28 cellular contexts compared by ENCODE assay signal in the genomic region with DNA sequence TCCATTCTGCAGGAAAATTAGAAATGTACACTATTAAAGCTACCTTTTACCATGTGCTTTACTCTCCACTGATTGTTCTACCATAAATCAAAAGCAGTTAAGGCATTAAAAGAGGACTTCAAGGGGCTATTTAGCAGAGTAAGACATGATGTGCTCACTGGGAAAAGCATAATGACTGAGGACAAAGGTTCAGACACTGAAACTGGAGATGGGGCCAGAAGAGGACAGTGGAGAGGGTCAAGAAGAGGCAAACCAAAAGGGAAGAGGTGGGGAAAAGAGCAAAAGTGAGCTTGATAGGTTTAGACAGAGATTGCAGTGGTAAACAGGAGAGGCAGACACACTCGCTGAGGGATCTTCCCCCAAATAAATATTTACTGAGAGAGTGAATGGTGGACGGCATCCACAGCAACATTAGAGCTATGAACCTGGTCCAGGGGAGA. TPM values are rescaled to one million over a fixed set of nuclear protein-coding genes. Genes with fewer than 3 reads are reported as not detected.
A peak's percentile ranks its signal among the peaks of the same experiment; 100 is the strongest.
DNase-seq lines count a peak whose midpoint lies in the region; ATAC-seq, FAIRE-seq and TF ChIP-seq lines count a peak whose summit lies in the region.
"Had no signal": no experiment of that assay in that cellular context is flagged by ENCODE, and none has a peak within 500 bp of the region (broad histone marks: within the 10 kb centered on the region; RNA-seq: fewer than 3 reads in every experiment).

No MANE protein-coding gene starts in this region.

- no peak for FAIRE-seq in HepG2 (lab: Jason Lieb, UNC)
- FAIRE-seq: H54 had no signal

- H3K4me1 ChIP-seq in HepG2 (ENCODE audit: insufficient read depth, low read length): peaks cover 65% of the 10 kb centered on the region

- peaks cover 38% of the 10 kb centered on the region for H3K4me1 Mint-ChIP-seq in progenitor cell of endocrine pancreas (ENCODE audit: low read depth)
- H3K4me1 Mint-ChIP-seq: activated CD4-positive, alpha-beta T cell treated with anti-CD3 and anti-CD28 coated beads, Interleukin-2, amount 10 ng/mL, durations not matched to agents 24 days and 14 days; activated naive CD8-positive, alpha-beta T cell treated with anti-CD3 and anti-CD28 coated beads, Interleukin-2, amount 50 U/mL, for 24 hours; CD4-positive, CD25-positive, alpha-beta regulatory T cell had no signal

- H3K27ac Mint-ChIP-seq in progenitor cell of endocrine pancreas: peak overlapping the region; percentile 63
- H3K27ac Mint-ChIP-seq: activated CD4-positive, alpha-beta T cell treated with anti-CD3 and anti-CD28 coated beads, Interleukin-2, amount 10 ng/mL, durations not matched to agents 24 days and 14 days; activated naive CD8-positive, alpha-beta T cell treated with anti-CD3 and anti-CD28 coated beads, Interleukin-2, amount 50 U/mL, for 24 hours; CD4-positive, CD25-positive, alpha-beta regulatory T cell; dendritic cell treated with granulocyte-macrophage colony-stimulating factor and Interleukin-4, amounts not matched to agents 40 ng/mL and 50 ng/mL, for 4 days; endodermal cell had no signal

- CTCF ChIA-PET in HepG2 (lab: Yijun Ruan, JAX; ENCODE audit: low intra/inter-chr PET ratio, low total read pairs): no interaction called here

- no peaks in the 10 kb centered on the region for H4K20me1 ChIP-seq in HepG2 (ENCODE audit: insufficient read depth, low read length)

- POLR2A ChIA-PET in HepG2 (lab: Yijun Ruan, JAX): no interaction called here

- H3K4me3 Mint-ChIP-seq in progenitor cell of endocrine pancreas (ENCODE audit: low read depth): no peak overlapping the region
- H3K4me3 Mint-ChIP-seq: activated CD4-positive, alpha-beta T cell treated with anti-CD3 and anti-CD28 coated beads, Interleukin-2, amount 10 ng/mL, durations not matched to agents 24 days and 14 days; activated naive CD8-positive, alpha-beta T cell treated with anti-CD3 and anti-CD28 coated beads, Interleukin-2, amount 50 U/mL, for 24 hours; activated T-cell treated with anti-CD3 and anti-CD28 coated beads, Interleukin-2, amount 50 U/mL, for 4 hours; CD4-positive, CD25-positive, alpha-beta regulatory T cell; dendritic cell treated with granulocyte-macrophage colony-stimulating factor and Interleukin-4, amounts not matched to agents 40 ng/mL and 50 ng/mL, for 4 days; endodermal cell had no signal

- H3K9ac ChIP-seq in HepG2 (ENCODE audit: insufficient read depth, low read depth, low read length): no peak overlapping the region
- H3K9ac ChIP-seq: KMS-11 had no signal

- H3K9me3 ChIP-seq in HepG2 (ENCODE audit: low read length): no peaks in the 10 kb centered on the region
- H3K9me3 ChIP-seq: esophagus squamous epithelium, thoracic aorta had no signal

- peaks cover 10% of the 10 kb centered on the region for H3K36me3 Mint-ChIP-seq in progenitor cell of endocrine pancreas (ENCODE audit: insufficient read depth)
- H3K36me3 Mint-ChIP-seq: CD4-positive, CD25-positive, alpha-beta regulatory T cell had no signal

- no peaks in the 10 kb centered on the region for H3K27me3 ChIP-seq in HepG2 (ENCODE audit: control insufficient read depth in 1 of 2, insufficient read depth in 2 of 2, low read length in 2 of 2)
- H3K27me3 ChIP-seq: esophagus squamous epithelium, hepatocyte had no signal

- WGBS in HepG2 (ENCODE audit: low lambda C conversion rate): 12% methylated on average over 2 of the region's 2 CpGs

- H3K79me2 ChIP-seq in HepG2 (ENCODE audit: insufficient read depth, low read length): peaks cover 6% of the 10 kb centered on the region

- TF ChIP-seq EP300 in HepG2 (IDR thresholded peaks at IDR 0.05; ENCODE audit: low read depth in 2 of 2, low read length in 2 of 2): no peak
- TF ChIP-seq EP300 in HepG2 (CRISPR knock-in tag; IDR thresholded peaks at IDR 0.05; ENCODE audit: borderline replicate concordance): no peak

- H3K27ac ChIP-seq in HepG2 (ENCODE audit: extremely low read length, insufficient read depth, low read length): peak overlapping the region; percentile 29
- H3K27ac ChIP-seq: esophagus squamous epithelium, hepatocyte, KMS-11, RWPE1, thoracic aorta had no signal

- peak overlapping the region in 1 of 3 experiments; percentile 2; a peak in 1 of 6 replicates for H3K4me3 ChIP-seq in HepG2 (replicated peaks in 1 of 3; ENCODE audit: insufficient read depth in 1 of 3, low read depth in 2 of 3, low read length in 3 of 3)
- H3K4me3 ChIP-seq: esophagus squamous epithelium, hepatocyte, thoracic aorta had no signal

- intact Hi-C loops in HepG2 (cut with micrococcal nuclease; ENCODE audit: unreplicated experiment): no loop called here

- peak overlapping the region; percentile 34; the same call in 1 of the 2 replicates for H3K4me2 ChIP-seq in HepG2 (ENCODE audit: low read depth, low read length)
- H3K4me2 ChIP-seq: hepatocyte, KMS-11 had no signal

- TF ChIP-seq POLR2A in HepG2 (IDR thresholded peaks at IDR 0.05; ENCODE audit: insufficient read depth in 1 of 2, low read depth in 2 of 2, low read length in 2 of 2): no peak

- H3K36me3 ChIP-seq in HepG2 (replicated peaks in 1 of 2; ENCODE audit: control insufficient read depth in 1 of 2, insufficient read depth in 2 of 2, low read length in 2 of 2): no peaks in the 10 kb centered on the region
- H3K36me3 ChIP-seq: esophagus squamous epithelium, thoracic aorta had no signal

- no peaks in the 10 kb centered on the region for H3K9me3 Mint-ChIP-seq in progenitor cell of endocrine pancreas (ENCODE audit: low read depth)
- H3K9me3 Mint-ChIP-seq: activated CD4-positive, alpha-beta T cell treated with anti-CD3 and anti-CD28 coated beads, Interleukin-2, amount 10 ng/mL, durations not matched to agents 24 days and 14 days; activated naive CD8-positive, alpha-beta T cell treated with anti-CD3 and anti-CD28 coated beads, Interleukin-2, amount 50 U/mL, for 24 hours; activated T-cell treated with anti-CD3 and anti-CD28 coated beads, Interleukin-2, amount 50 U/mL, for 4 hours; dendritic cell treated with granulocyte-macrophage colony-stimulating factor and Interleukin-4, amounts not matched to agents 40 ng/mL and 50 ng/mL, for 4 days had no signal

- H2AFZ ChIP-seq in HepG2 (ENCODE audit: low read length): no peak overlapping the region
- H2AFZ ChIP-seq: hepatocyte had no signal

- DNase-seq in DMS53 (lab: John Stamatoyannopoulos, UW): peak; percentile 16
- DNase-seq in DMS53 treated with DMSO at 0.1 percent for 48 hours (lab: John Stamatoyannopoulos, UW; ENCODE audit: unreplicated experiment): no peak
- peak; percentile 5 for DNase-seq in NCI-H2227 treated with DMSO at 0.1 percent for 48 hours (lab: John Stamatoyannopoulos, UW)
- DNase-seq in HepG2 (ENCODE audit: low spot score): no peak
- no peak for DNase-seq in progenitor cell of endocrine pancreas (ENCODE audit: low spot score, unreplicated experiment)
- no peak for DNase-seq in HCEC 1CT
- DNase-seq: 8988T; activated CD4-positive, alpha-beta T cell treated with anti-CD3 and anti-CD28 coated beads, Interleukin-2, amount 10 ng/mL, durations not matched to agents 24 days and 14 days; activated gamma-delta T cell treated with Interleukin-2 at 50 U/mL for 16 hours; activated naive CD8-positive, alpha-beta T cell treated with anti-CD3 and anti-CD28 coated beads, Interleukin-2, amount 50 U/mL, for 24 hours; activated T-cell treated with anti-CD3 and anti-CD28 coated beads, Interleukin-2, amount 50 U/mL, for 4 hours; CD4-positive, CD25-positive, alpha-beta regulatory T cell; central memory CD4-positive, alpha-beta T cell; endodermal cell; esophagus squamous epithelium; foreskin melanocyte; NCI-H526; nucleus accumbens; stimulated activated naive CD8-positive, alpha-beta T cell treated with anti-CD3 and anti-CD28 coated beads, Interleukin-15, Interleukin-2, amounts not matched to agents 100 U/mL and 50 U/mL, for 24 hours; T-helper 2 cell had no signal

- TF ChIP-seq CTCF in HepG2 (CRISPR knock-in tag; IDR thresholded peaks at IDR 0.05) (no peak), progenitor cell of endocrine pancreas (IDR thresholded peaks at IDR 0.05; ENCODE audit: unreplicated experiment) (no peak)

- in situ Hi-C loops in HepG2 (cut with HindIII; ENCODE audit: extremely low pct_ligation_motif_present, low pct_unique_long_range_greater_than_20kb): no loop called here

- no peak for TF ChIP-seq RAD21 in HepG2 (CRISPR knock-in tag; IDR thresholded peaks at IDR 0.05)

- ATAC-seq in HepG2 (no peak), GM19463 (IDR thresholded peaks at IDR 0.05; ENCODE audit: unreplicated experiment) (no peak), GM18511 (IDR thresholded peaks at IDR 0.05; ENCODE audit: unreplicated experiment) (no peak)
- ATAC-seq: activated naive CD8-positive, alpha-beta T cell treated with anti-CD3 and anti-CD28 coated beads, Interleukin-2, amount 50 U/mL, for 24 hours; activated T-cell treated with anti-CD3 and anti-CD28 coated beads, Interleukin-2, amount 50 U/mL, for 4 hours; stimulated activated naive CD8-positive, alpha-beta T cell treated with anti-CD3 and anti-CD28 coated beads, Interleukin-15, Interleukin-2, amounts not matched to agents 100 U/mL and 50 U/mL, for 24 hours had no signal

- no TSS peak for BruUV-seq in HepG2 (replicated peaks; lab: Mats Ljungman, UMichigan)

- no peaks in the 10 kb centered on the region for H3K27me3 Mint-ChIP-seq in progenitor cell of endocrine pancreas
- H3K27me3 Mint-ChIP-seq: dendritic cell treated with granulocyte-macrophage colony-stimulating factor and Interleukin-4, amounts not matched to agents 40 ng/mL and 50 ng/mL, for 4 days had no signal

RNA-seq across cellular contexts. Expression of gene SH3RF1, which starts 23.8 kb away (rescaled TPM):
- total RNA-seq in HepG2 (2016; rRNA removed; fragmentation: Illumina TruSeq; extraction: Trizol) (3.2 and 3.8 TPM in 2 replicates), progenitor cell of endocrine pancreas (29.6 and 31.1 TPM in 2 replicates)
- 1.3 and 2.3 TPM in 2 replicates for total RNA-seq in HepG2 (2016; cell fraction: cytosol; rRNA removed; fragmentation: Illumina TruSeq; extraction: Trizol; ENCODE audit: low read depth)
- total RNA-seq in HepG2 (2016; cell fraction: insoluble cytoplasmic fraction; rRNA removed; fragmentation: Illumina TruSeq; extraction: Trizol): 3.0 and 3.3 TPM in 2 replicates
- total RNA-seq in HepG2 (2016; cell fraction: membrane; rRNA removed; fragmentation: Illumina TruSeq; extraction: Trizol): 2.4 and 2.6 TPM in 2 replicates
- 7.0 and 12.0 TPM in 2 replicates for total RNA-seq in HepG2 (2016; cell fraction: nucleus; rRNA removed; fragmentation: Illumina TruSeq; extraction: Trizol)
- 3.1 and 3.2 TPM in 2 replicates for polyA plus RNA-seq in HepG2 (2011; rRNA removed)
- 1.9 and 2.5 TPM in 2 replicates for polyA plus RNA-seq in HepG2 (2011; cell fraction: cytosol; rRNA removed)
- 5.0 and 7.8 TPM in 2 replicates for polyA plus RNA-seq in HepG2 (2011; cell fraction: nucleus; rRNA removed)
- polyA plus RNA-seq in HepG2 (2012): 1.9 and 2.2 TPM in 2 replicates
- 0.23 and 0.25 TPM in 2 replicates for polyA plus RNA-seq in HepG2 (2016; cell fraction: cytosol; fragmentation: Illumina TruSeq; extraction: Trizol; ENCODE audit: low read depth)
- polyA plus RNA-seq in HepG2 (2016; cell fraction: insoluble cytoplasmic fraction; fragmentation: Illumina TruSeq; extraction: Trizol; ENCODE audit: low read depth): 2.4 and 2.7 TPM in 2 replicates
- 0.74 and 0.91 TPM in 2 replicates for polyA plus RNA-seq in HepG2 (2016; cell fraction: membrane; fragmentation: Illumina TruSeq; extraction: Trizol; ENCODE audit: low read depth)
- 2.8 and 3.6 TPM in 2 replicates for polyA plus RNA-seq in HepG2 (2016; cell fraction: nucleus; fragmentation: Illumina TruSeq; extraction: Trizol; ENCODE audit: insufficient read depth, low read depth)
- polyA minus RNA-seq in HepG2 (2011; rRNA and poly(A)+ RNA removed; ENCODE audit: low replicate concordance): 25.0 and 59.0 TPM in 2 replicates
- polyA minus RNA-seq in HepG2 (2011; cell fraction: cytosol; rRNA and poly(A)+ RNA removed): 4.5 and 7.2 TPM in 2 replicates
- polyA minus RNA-seq in HepG2 (2011; cell fraction: nucleus; rRNA and poly(A)+ RNA removed): 26.3 and 31.1 TPM in 2 replicates
- polyA plus RNA-seq: CD4-positive, CD25-positive, alpha-beta regulatory T cell had no signal

Comparison
In these comparisons a context has a peak if more than half of its experiments do, and no peak if none do; other contexts are left out.
1. DNase-seq: peak in DMS53 (single experiment) and NCI-H2227 treated with DMSO at 0.1 percent for 48 hours (single experiment); none in DMS53 treated with DMSO at 0.1 percent for 48 hours (single experiment), HepG2 (single experiment), progenitor cell of endocrine pancreas (single experiment) and HCEC 1CT (single experiment).